ENCODE assay signal across 15 cellular contexts in the genomic region with DNA sequence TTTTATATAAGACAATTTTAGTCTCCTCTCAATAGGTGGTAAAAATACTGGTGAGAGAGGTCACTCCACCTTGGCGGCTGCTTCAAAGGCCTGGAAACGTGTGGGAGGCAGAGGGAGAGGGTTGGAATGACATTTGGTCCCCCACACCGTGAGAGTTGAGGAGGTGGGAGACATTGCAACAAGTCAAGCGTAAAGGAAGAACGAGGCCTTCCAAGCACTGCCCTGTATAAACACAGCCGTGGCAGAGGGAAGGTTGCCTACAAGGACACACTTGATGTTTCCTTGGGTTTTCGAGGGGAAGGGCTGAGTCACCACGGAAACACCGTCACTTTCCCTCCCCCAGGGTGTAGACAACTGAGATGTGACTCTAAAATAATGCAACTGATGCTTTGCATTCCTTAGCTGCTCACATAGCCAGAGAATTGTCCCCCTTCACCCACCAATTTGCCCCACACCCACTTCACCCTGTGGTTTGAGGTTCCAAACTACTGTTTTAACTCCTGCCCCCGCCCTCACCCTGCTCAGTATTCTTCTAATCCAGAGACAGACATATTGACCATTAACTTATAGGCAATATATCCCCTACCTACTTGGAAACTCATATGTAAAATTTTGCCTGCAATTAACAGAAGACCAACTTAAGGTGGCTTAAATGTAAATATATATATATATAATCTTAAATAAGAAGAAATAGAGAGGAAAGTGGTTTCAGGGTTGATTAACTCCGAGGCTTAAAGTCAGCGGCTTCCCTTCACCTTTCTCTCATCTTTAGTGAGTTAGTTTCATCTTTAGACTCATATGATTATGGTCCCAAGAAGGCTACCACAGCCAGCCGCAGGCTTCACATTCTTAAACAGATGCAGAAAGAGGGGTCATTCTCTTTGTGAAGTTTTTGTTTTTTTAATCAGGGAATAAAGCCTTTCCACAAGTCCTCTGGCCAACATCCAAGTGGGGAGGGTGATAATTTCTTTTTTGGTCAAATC. TPM values are rescaled to one million over a fixed set of nuclear protein-coding genes. Genes with fewer than 3 reads are reported as not detected.
DNase-seq lines count a peak whose midpoint lies in the region; ATAC-seq, FAIRE-seq and TF ChIP-seq lines count a peak whose summit lies in the region.
"Had no signal": no experiment of that assay in that cellular context is flagged by ENCODE, and none has a peak within 500 bp of the region (broad histone marks: within the 10 kb centered on the region; RNA-seq: fewer than 3 reads in every experiment).

No MANE protein-coding gene starts in this region.

- no peak overlapping the region for H3K4me3 Mint-ChIP-seq in astrocyte (ENCODE audit: unreplicated experiment)
- no peak overlapping the region for H3K4me3 Mint-ChIP-seq in CD4-positive, alpha-beta T cell
- H3K4me3 Mint-ChIP-seq: T-cell had no signal

- H3K27me3 Mint-ChIP-seq in astrocyte (ENCODE audit: low read depth, unreplicated experiment): peaks cover 3% of the 10 kb centered on the region
- no peaks in the 10 kb centered on the region for H3K27me3 Mint-ChIP-seq in CD4-positive, alpha-beta T cell
- H3K27me3 Mint-ChIP-seq: T-cell had no signal

- H4K20me1 ChIP-seq in astrocyte (ENCODE audit: insufficient read depth, low read length): no peaks in the 10 kb centered on the region

- H3K79me1 ChIP-seq in neuronal stem cell (ENCODE audit: low read depth, low read length): no peaks in the 10 kb centered on the region

- H3K23ac ChIP-seq in neuronal stem cell (ENCODE audit: low read depth, low read length, poor library complexity): no peak overlapping the region

- no peak overlapping the region for H4K91ac ChIP-seq in neuronal stem cell (ENCODE audit: low read depth, low read length, poor library complexity)

- H3K9me3 Mint-ChIP-seq in astrocyte (ENCODE audit: unreplicated experiment): no peaks in the 10 kb centered on the region
- H3K9me3 Mint-ChIP-seq in CD4-positive, alpha-beta T cell: peaks cover 8% of the 10 kb centered on the region

- H3K36me3 Mint-ChIP-seq in astrocyte (ENCODE audit: low read depth, unreplicated experiment): no peaks in the 10 kb centered on the region
- H3K36me3 Mint-ChIP-seq in CD4-positive, alpha-beta T cell (ENCODE audit: low read depth): no peaks in the 10 kb centered on the region
- H3K36me3 Mint-ChIP-seq: T-cell had no signal

- H3K9ac ChIP-seq in astrocyte (ENCODE audit: low read length) (peak overlapping the region; percentile 7), neuronal stem cell (ENCODE audit: low read depth, low read length, poor library complexity) (no peak overlapping the region)

- no peak overlapping the region for H2BK15ac ChIP-seq in neuronal stem cell (ENCODE audit: low read length)

- no peak for TF ChIP-seq CTCF in astrocyte (IDR thresholded peaks at IDR 0.05; ENCODE audit: insufficient read depth, low read depth, low read length)
- no peak for TF ChIP-seq CTCF in CD4-positive, alpha-beta T cell (IDR thresholded peaks at IDR 0.05)

- ATAC-seq in GM18499 (IDR thresholded peaks at IDR 0.05; ENCODE audit: insufficient read depth, unreplicated experiment) (peak; percentile 60), HG03060 (IDR thresholded peaks at IDR 0.05; ENCODE audit: low read depth, unreplicated experiment) (peak; percentile 55), HG03159 (IDR thresholded peaks at IDR 0.05; ENCODE audit: unreplicated experiment) (no peak)
- no peak for ATAC-seq in CD4-positive, alpha-beta T cell (ENCODE audit: poor library complexity)
- ATAC-seq: esophagus mucosa, T-cell had no signal

- H3K4me3 ChIP-seq in astrocyte (ENCODE audit: insufficient read depth, low read depth, low read length) (no peak overlapping the region), neuronal stem cell (ENCODE audit: low read length in 2 of 2) (no peak overlapping the region)
- H3K4me3 ChIP-seq: thoracic aorta had no signal

- no peak overlapping the region for H3K14ac ChIP-seq in neuronal stem cell (ENCODE audit: low read length)

- H3K27ac ChIP-seq in astrocyte (ENCODE audit: low read depth, low read length) (peak overlapping the region; percentile 68), neuronal stem cell (replicated peaks; ENCODE audit: low read length) (no peak overlapping the region)
- no peak overlapping the region for H3K27ac ChIP-seq in CD4-positive, alpha-beta T cell (ENCODE audit: low read depth, low read length)
- H3K27ac ChIP-seq: thoracic aorta had no signal

- H3K4ac ChIP-seq in neuronal stem cell (ENCODE audit: low read length): no peak overlapping the region

- H2AFZ ChIP-seq in astrocyte (ENCODE audit: low read depth, low read length) (no peak overlapping the region), neuronal stem cell (ENCODE audit: low read length) (no peak overlapping the region)

- H3K18ac ChIP-seq in neuronal stem cell (ENCODE audit: low read length): peak overlapping the region; percentile 6

- H2BK12ac ChIP-seq in neuronal stem cell (ENCODE audit: low read length): no peak overlapping the region

- H2BK120ac ChIP-seq in neuronal stem cell (ENCODE audit: low read depth, low read length): no peak overlapping the region

- H3K36me3 ChIP-seq in astrocyte (ENCODE audit: insufficient read depth, low read length): no peaks in the 10 kb centered on the region
- H3K36me3 ChIP-seq in neuronal stem cell (replicated peaks in 1 of 2; ENCODE audit: control insufficient read depth in 2 of 2, insufficient read depth in 2 of 2, low read length in 2 of 2): no peaks in the 10 kb centered on the region
- H3K36me3 ChIP-seq: thoracic aorta had no signal

- peak; percentile 95 for DNase-seq in astrocyte (ENCODE audit: low read depth)
- no peak for DNase-seq in neuronal stem cell (ENCODE audit: low spot score)
- no peak for DNase-seq in CD4-positive, alpha-beta T cell
- no peak for DNase-seq in cerebellum (ENCODE audit: low spot score)
- no peak for DNase-seq in pons (ENCODE audit: low spot score)
- DNase-seq: activated CD8-positive, alpha-beta memory T cell treated with anti-CD3 and anti-CD28 coated beads for 24 hours; Caco-2; islet precursor cell; NCI-H510A; T-cell had no signal

- H3K4me2 ChIP-seq in astrocyte (ENCODE audit: low read length) (peak overlapping the region; percentile 66), neuronal stem cell (ENCODE audit: insufficient read depth, low read length, poor library complexity, severe bottlenecking) (no peak overlapping the region)

- intact Hi-C loops in CD4-positive, alpha-beta T cell (cut with DNase I, micrococcal nuclease): no loop called here

- peaks cover 9% of the 10 kb centered on the region for H3K4me1 Mint-ChIP-seq in astrocyte (ENCODE audit: low read depth, unreplicated experiment)
- H3K4me1 Mint-ChIP-seq in CD4-positive, alpha-beta T cell (ENCODE audit: low read depth): no peaks in the 10 kb centered on the region
- H3K4me1 Mint-ChIP-seq: T-cell had no signal

- CTCF ChIA-PET in CD4-positive, alpha-beta T cell (lab: Charles Lee): no interaction called here

- WGBS in neuronal stem cell (ENCODE audit: extremely low coverage in 2 of 2, insufficient read length in 2 of 2, insufficient replicate concordance in 1 of 2), 2 donors: no CpG with 5 or more reads among the region's 13 CpGs

- H3K27ac Mint-ChIP-seq in astrocyte (ENCODE audit: unreplicated experiment): peak overlapping the region; percentile 82
- H3K27ac Mint-ChIP-seq in CD4-positive, alpha-beta T cell: no peak overlapping the region
- H3K27ac Mint-ChIP-seq: T-cell had no signal

- POLR2A ChIA-PET in CD4-positive, alpha-beta T cell (lab: Charles Lee): no interaction called here

- H2BK5ac ChIP-seq in neuronal stem cell (ENCODE audit: low read length): no peak overlapping the region

- H3K9me3 ChIP-seq in astrocyte (ENCODE audit: insufficient read depth, low read depth, low read length) (no peaks in the 10 kb centered on the region), neuronal stem cell (replicated peaks in 1 of 2; ENCODE audit: control insufficient read depth in 2 of 2, insufficient read depth in 1 of 2, low read depth in 1 of 2, low read length in 2 of 2) (no peaks in the 10 kb centered on the region)
- H3K9me3 ChIP-seq in CD4-positive, alpha-beta T cell (ENCODE audit: control insufficient read depth, low read length): no peaks in the 10 kb centered on the region
- H3K9me3 ChIP-seq: Caco-2, thoracic aorta had no signal

- FAIRE-seq in astrocyte (lab: Jason Lieb, UNC): no peak

- no peaks in the 10 kb centered on the region for H3K79me2 ChIP-seq in astrocyte (ENCODE audit: insufficient read depth, low read length)

- no peaks in the 10 kb centered on the region for H3K27me3 ChIP-seq in astrocyte (ENCODE audit: insufficient read depth, low read length)
- H3K27me3 ChIP-seq in neuronal stem cell (ENCODE audit: control insufficient read depth in 3 of 3, insufficient read depth in 3 of 3, low read depth in 1 of 3, low read length in 3 of 3): no peaks in the 10 kb centered on the region
- no peaks in the 10 kb centered on the region for H3K27me3 ChIP-seq in CD4-positive, alpha-beta T cell (ENCODE audit: control insufficient read depth, insufficient read depth, low read length)

- peaks cover 16% of the 10 kb centered on the region for H3K4me1 ChIP-seq in astrocyte (ENCODE audit: insufficient read depth, low read length)
- peaks cover 0 to 5% of the 10 kb centered on the region in 2 donors for H3K4me1 ChIP-seq in neuronal stem cell (ENCODE audit: control insufficient read depth in 2 of 2, insufficient read depth in 1 of 2, low read depth in 1 of 2, low read length in 2 of 2)
- H3K4me1 ChIP-seq: Caco-2 had no signal

- no peak overlapping the region for H2AK5ac ChIP-seq in neuronal stem cell (ENCODE audit: low read depth, low read length)

- H4K8ac ChIP-seq in neuronal stem cell (ENCODE audit: low read depth, low read length): no peak overlapping the region

RNA-seq across cellular contexts. Expression of a gene that starts 54.1 kb away (rescaled TPM):
- 24.4 and 27.2 TPM in 2 replicates for total RNA-seq in astrocyte
- 1.4 TPM for polyA plus RNA-seq in neuronal stem cell (2013, experiment 1 of 2)
- polyA plus RNA-seq in neuronal stem cell (2013, experiment 2 of 2): 1.3 TPM
- total RNA-seq in CD4-positive, alpha-beta T cell: not detected
- 1.5 TPM for total RNA-seq in cerebellum

Comparison
In these comparisons a context has a peak if more than half of its experiments do, and no peak if none do; other contexts are left out.
1. ATAC-seq: peak in GM18499 (single experiment) and HG03060 (single experiment); none in CD4-positive, alpha-beta T cell (single experiment) and HG03159 (single experiment).